2 cellular contexts compared by ENCODE assay signal in the genomic region with DNA sequence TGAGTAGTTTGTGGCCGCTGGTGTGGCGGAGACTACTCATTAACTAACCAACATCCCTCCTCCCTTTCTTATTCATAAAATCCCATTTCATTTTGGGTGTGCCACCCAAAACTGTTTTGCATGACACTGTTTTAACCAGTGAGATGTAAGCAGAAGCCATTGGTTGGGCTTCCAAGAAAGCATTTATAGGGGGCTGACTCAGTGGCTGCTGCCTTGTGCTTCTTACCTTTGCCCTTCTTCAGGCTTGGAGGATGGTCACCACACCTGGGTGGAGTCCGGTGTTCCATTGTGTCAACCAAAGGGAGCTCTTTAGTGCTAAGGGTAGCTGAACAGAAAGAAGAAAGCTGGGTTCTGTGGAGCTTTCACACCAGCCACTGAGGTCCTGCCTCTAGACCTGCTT.
TF ChIP-seq lines count a peak whose summit lies in the region.

No MANE protein-coding gene starts in this region.

TF ChIP-seq in HCT116, 20 proteins besides CTCF, POLR2A, EP300 and RAD21:
- TF ChIP-seq POLR2AphosphoS5 (IDR thresholded peaks at IDR 0.05; ENCODE audit: low read depth, low read length) (no peak), EGR1 (IDR thresholded peaks at IDR 0.05; ENCODE audit: low read depth) (no peak), YY1 (IDR thresholded peaks at IDR 0.05; ENCODE audit: extremely low read depth, insufficient replicate concordance, low read depth, low read length) (no peak), SP1 (IDR thresholded peaks at IDR 0.05; ENCODE audit: low read depth) (peak; percentile 36; the same call in 1 of the 2 replicates), JUND (IDR thresholded peaks at IDR 0.05) (no peak)

TF ChIP-seq in K562, 482 proteins besides CTCF, POLR2A, EP300 and RAD21:
- TF ChIP-seq ZNF507 (tag; conservative IDR thresholded peaks at IDR 0.05), result no peak
- TF ChIP-seq MAFK (IDR thresholded peaks at IDR 0.05; ENCODE audit: low read length), result no peak
- no peak for TF ChIP-seq SMC3 (conservative IDR thresholded peaks at IDR 0.05; ENCODE audit: insufficient read depth, low read depth, low read length)
- TF ChIP-seq SRSF9 (IDR thresholded peaks at IDR 0.05; ENCODE audit: borderline replicate concordance, low read depth, low read length), result no peak
- TF ChIP-seq, protein P1, sequence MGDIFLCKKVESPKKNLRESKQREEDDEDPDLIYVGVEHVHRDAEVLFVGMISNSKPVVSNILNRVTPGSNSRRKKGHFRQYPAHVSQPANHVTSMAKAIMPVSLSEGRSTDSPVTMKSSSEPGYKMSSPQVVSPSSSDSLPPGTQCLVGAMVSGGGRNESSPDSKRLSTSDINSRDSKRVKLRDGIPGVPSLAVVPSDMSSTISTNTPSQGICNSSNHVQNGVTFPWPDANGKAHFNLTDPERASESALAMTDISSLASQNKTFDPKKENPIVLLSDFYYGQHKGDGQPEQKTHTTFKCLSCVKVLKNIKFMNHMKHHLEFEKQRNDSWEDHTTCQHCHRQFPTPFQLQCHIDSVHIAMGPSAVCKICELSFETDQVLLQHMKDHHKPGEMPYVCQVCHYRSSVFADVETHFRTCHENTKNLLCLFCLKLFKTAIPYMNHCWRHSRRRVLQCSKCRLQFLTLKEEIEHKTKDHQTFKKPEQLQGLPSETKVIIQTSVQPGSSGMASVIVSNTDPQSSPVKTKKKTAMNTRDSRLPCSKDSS (IDR thresholded peaks at IDR 0.05; ENCODE audit: low read depth, partially characterized antibody), result no peak
- TF ChIP-seq POLR2H (tag; IDR thresholded peaks at IDR 0.05; ENCODE audit: low read depth), result no peak
- TF ChIP-seq POLR2G (IDR thresholded peaks at IDR 0.05; ENCODE audit: low read depth, low read length), result no peak
- no peak for TF ChIP-seq HEY1 (CRISPR knock-in tag; IDR thresholded peaks at IDR 0.05; ENCODE audit: borderline replicate concordance)
- no peak for TF ChIP-seq ETV5 (CRISPR knock-in tag; IDR thresholded peaks at IDR 0.05; ENCODE audit: low read depth)
- TF ChIP-seq NR3C1 (CRISPR knock-in tag; IDR thresholded peaks at IDR 0.05), result no peak
- no peak for TF ChIP-seq ZNF589 (CRISPR knock-in tag; IDR thresholded peaks at IDR 0.05; ENCODE audit: low read depth)
- no peak for TF ChIP-seq ZSCAN32 (CRISPR knock-in tag; IDR thresholded peaks at IDR 0.05)
- TF ChIP-seq, protein P2, sequence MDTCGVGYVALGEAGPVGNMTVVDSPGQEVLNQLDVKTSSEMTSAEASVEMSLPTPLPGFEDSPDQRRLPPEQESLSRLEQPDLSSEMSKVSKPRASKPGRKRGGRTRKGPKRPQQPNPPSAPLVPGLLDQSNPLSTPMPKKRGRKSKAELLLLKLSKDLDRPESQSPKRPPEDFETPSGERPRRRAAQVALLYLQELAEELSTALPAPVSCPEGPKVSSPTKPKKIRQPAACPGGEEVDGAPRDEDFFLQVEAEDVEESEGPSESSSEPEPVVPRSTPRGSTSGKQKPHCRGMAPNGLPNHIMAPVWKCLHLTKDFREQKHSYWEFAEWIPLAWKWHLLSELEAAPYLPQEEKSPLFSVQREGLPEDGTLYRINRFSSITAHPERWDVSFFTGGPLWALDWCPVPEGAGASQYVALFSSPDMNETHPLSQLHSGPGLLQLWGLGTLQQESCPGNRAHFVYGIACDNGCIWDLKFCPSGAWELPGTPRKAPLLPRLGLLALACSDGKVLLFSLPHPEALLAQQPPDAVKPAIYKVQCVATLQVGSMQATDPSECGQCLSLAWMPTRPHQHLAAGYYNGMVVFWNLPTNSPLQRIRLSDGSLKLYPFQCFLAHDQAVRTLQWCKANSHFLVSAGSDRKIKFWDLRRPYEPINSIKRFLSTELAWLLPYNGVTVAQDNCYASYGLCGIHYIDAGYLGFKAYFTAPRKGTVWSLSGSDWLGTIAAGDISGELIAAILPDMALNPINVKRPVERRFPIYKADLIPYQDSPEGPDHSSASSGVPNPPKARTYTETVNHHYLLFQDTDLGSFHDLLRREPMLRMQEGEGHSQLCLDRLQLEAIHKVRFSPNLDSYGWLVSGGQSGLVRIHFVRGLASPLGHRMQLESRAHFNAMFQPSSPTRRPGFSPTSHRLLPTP (IDR thresholded peaks at IDR 0.05; ENCODE audit: borderline replicate concordance, extremely low read depth, insufficient read length), result no peak
- TF ChIP-seq, protein P3, sequence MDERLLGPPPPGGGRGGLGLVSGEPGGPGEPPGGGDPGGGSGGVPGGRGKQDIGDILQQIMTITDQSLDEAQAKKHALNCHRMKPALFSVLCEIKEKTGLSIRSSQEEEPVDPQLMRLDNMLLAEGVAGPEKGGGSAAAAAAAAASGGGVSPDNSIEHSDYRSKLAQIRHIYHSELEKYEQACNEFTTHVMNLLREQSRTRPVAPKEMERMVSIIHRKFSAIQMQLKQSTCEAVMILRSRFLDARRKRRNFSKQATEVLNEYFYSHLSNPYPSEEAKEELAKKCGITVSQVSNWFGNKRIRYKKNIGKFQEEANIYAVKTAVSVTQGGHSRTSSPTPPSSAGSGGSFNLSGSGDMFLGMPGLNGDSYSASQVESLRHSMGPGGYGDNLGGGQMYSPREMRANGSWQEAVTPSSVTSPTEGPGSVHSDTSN (CRISPR knock-in tag; IDR thresholded peaks at IDR 0.05; ENCODE audit: low read depth), result no peak
- TF ChIP-seq, protein P3 (tag; conservative IDR thresholded peaks at IDR 0.05; ENCODE audit: low read depth), result no peak
- TF ChIP-seq RAD51 (IDR thresholded peaks at IDR 0.05; ENCODE audit: borderline replicate concordance, low read depth), result no peak
- no peak for TF ChIP-seq MXI1 (IDR thresholded peaks at IDR 0.05; ENCODE audit: low read depth, low read length)
- TF ChIP-seq, protein P4, sequence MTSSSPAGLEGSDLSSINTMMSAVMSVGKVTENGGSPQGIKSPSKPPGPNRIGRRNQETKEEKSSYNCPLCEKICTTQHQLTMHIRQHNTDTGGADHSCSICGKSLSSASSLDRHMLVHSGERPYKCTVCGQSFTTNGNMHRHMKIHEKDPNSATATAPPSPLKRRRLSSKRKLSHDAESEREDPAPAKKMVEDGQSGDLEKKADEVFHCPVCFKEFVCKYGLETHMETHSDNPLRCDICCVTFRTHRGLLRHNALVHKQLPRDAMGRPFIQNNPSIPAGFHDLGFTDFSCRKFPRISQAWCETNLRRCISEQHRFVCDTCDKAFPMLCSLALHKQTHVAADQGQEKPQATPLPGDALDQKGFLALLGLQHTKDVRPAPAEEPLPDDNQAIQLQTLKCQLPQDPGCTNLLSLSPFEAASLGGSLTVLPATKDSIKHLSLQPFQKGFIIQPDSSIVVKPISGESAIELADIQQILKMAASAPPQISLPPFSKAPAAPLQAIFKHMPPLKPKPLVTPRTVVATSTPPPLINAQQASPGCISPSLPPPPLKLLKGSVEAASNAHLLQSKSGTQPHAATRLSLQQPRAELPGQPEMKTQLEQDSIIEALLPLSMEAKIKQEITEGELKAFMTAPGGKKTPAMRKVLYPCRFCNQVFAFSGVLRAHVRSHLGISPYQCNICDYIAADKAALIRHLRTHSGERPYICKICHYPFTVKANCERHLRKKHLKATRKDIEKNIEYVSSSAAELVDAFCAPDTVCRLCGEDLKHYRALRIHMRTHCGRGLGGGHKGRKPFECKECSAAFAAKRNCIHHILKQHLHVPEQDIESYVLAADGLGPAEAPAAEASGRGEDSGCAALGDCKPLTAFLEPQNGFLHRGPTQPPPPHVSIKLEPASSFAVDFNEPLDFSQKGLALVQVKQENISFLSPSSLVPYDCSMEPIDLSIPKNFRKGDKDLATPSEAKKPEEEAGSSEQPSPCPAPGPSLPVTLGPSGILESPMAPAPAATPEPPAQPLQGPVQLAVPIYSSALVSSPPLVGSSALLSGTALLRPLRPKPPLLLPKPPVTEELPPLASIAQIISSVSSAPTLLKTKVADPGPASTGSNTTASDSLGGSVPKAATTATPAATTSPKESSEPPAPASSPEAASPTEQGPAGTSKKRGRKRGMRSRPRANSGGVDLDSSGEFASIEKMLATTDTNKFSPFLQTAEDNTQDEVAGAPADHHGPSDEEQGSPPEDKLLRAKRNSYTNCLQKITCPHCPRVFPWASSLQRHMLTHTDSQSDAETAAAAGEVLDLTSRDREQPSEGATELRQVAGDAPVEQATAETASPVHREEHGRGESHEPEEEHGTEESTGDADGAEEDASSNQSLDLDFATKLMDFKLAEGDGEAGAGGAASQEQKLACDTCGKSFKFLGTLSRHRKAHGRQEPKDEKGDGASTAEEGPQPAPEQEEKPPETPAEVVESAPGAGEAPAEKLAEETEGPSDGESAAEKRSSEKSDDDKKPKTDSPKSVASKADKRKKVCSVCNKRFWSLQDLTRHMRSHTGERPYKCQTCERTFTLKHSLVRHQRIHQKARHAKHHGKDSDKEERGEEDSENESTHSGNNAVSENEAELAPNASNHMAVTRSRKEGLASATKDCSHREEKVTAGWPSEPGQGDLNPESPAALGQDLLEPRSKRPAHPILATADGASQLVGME (CRISPR knock-in tag; IDR thresholded peaks at IDR 0.05), result no peak
- TF ChIP-seq ZNF445 (CRISPR knock-in tag; IDR thresholded peaks at IDR 0.05; ENCODE audit: low read depth), result no peak
TF ChIP-seq in K562: peak in this region for 0.
